In genomic region chr2:133171396-133172004, GRCh38 we compare ENCODE assay signal across 8 cellular contexts.
DNase-seq lines count a peak whose midpoint lies in the region; ATAC-seq, FAIRE-seq and TF ChIP-seq lines count a peak whose summit lies in the region.

No MANE protein-coding gene starts in this region.

- TF ChIP-seq CTCF in AG09319 (IDR thresholded peaks at IDR 0.05; ENCODE audit: low read depth, low read length) = peak; percentile 55
- TF ChIP-seq CTCF in stomach (IDR thresholded peaks at IDR 0.05) = peak in 4 of 7 experiments; percentile 32 to 62 (median 58)

- no peaks in the 10 kb centered on the region for H3K4me1 ChIP-seq in stomach

- WGBS in stomach, 5 donors = 7 to 21% (median 13%) methylated on average over 3 of the region's 3 CpGs

- no peak for ATAC-seq in HG03097 (IDR thresholded peaks at IDR 0.05; ENCODE audit: low FRiP score, unreplicated experiment)

- peaks cover 0 to 3% (median 0%) of the 10 kb centered on the region in 3 donors for H3K27me3 ChIP-seq in stomach

- peak; percentile 35 for FAIRE-seq in GM19239 (lab: Jason Lieb, UNC)

- H3K4me3 ChIP-seq in stomach = no peak overlapping the region

- no peak for TF ChIP-seq POLR2A in stomach (IDR thresholded peaks at IDR 0.05)

- no peaks in the 10 kb centered on the region for H3K9me3 ChIP-seq in stomach

- TF ChIP-seq EP300 in stomach (IDR thresholded peaks at IDR 0.05) = no peak

- H3K36me3 ChIP-seq in stomach = no peaks in the 10 kb centered on the region

- DNase-seq in AG09319 (ENCODE audit: extremely low read depth, low read depth) (peak; percentile 37), GM19239 (ENCODE audit: insufficient read length, low spot score) (peak; percentile 4), NCI-H146 (lab: John Stamatoyannopoulos, UW) (peak; percentile 27), SW480 (ENCODE audit: low spot score) (peak; percentile 71), glomerular visceral epithelial cell (ENCODE audit: extremely low spot score) (peak; percentile 74), stomach (no peak), GF-D8 (lab: John Stamatoyannopoulos, UW) (no peak)

- intact Hi-C loops in stomach (cut with DNase I; ENCODE audit: low total_unique reads) = loop anchor here (5.0 kb wide), 1 partner anchor 624 kb away; no protein-coding TSS in a partner anchor

- no peak overlapping the region for H3K27ac ChIP-seq in stomach

Comparison
In these comparisons a context has a peak if more than half of its experiments do, and no peak if none do; other contexts are left out.
1. DNase-seq: peak in AG09319 (single experiment), GM19239 (single experiment), NCI-H146 (single experiment), SW480 (single experiment) and glomerular visceral epithelial cell (single experiment); none in stomach (single experiment) and GF-D8 (single experiment).